ENCODE assay signal across 1 cellular context in genomic region chr22:41448189-41448808, GRCh38.
A peak's percentile ranks its signal among the peaks of the same experiment; 100 is the strongest.
TF ChIP-seq lines count a peak whose summit lies in the region.

No MANE protein-coding gene starts in this region.

TF ChIP-seq in HepG2, 621 proteins besides CTCF, POLR2A, EP300 and RAD21 (continued from another document and continues in another):
- 0 out of 2 replicates have a peak, but pooled peaks have one; percentile 2 for TF ChIP-seq PRMT3 (CRISPR knock-in tag; IDR thresholded peaks at IDR 0.05; ENCODE audit: borderline replicate concordance, low read depth)
- TF ChIP-seq ZBTB7B (CRISPR knock-in tag; IDR thresholded peaks at IDR 0.05): peak; percentile 60; the same call in 1 of the 2 replicates
- no peak for TF ChIP-seq ZNF597 (CRISPR knock-in tag; IDR thresholded peaks at IDR 0.05)
- peak; percentile 72; the same call in 1 of the 2 replicates for TF ChIP-seq NR2C2 (CRISPR knock-in tag; IDR thresholded peaks at IDR 0.05; ENCODE audit: borderline replicate concordance)
- TF ChIP-seq CREM (IDR thresholded peaks at IDR 0.05): peak; percentile 91
- TF ChIP-seq CREM (CRISPR knock-in tag; IDR thresholded peaks at IDR 0.05): no peak
- TF ChIP-seq ZNF350 (CRISPR knock-in tag; IDR thresholded peaks at IDR 0.05; ENCODE audit: borderline replicate concordance, low read depth): peak; percentile 71
- TF ChIP-seq MTF1 (CRISPR knock-in tag; IDR thresholded peaks at IDR 0.05): no peak
- no peak for TF ChIP-seq ZNF292 (CRISPR knock-in tag; IDR thresholded peaks at IDR 0.05; ENCODE audit: borderline replicate concordance, low read depth)
- TF ChIP-seq ARID5B (CRISPR knock-in tag; IDR thresholded peaks at IDR 0.05): peak; percentile 44; the same call in 1 of the 2 replicates
- no peak for TF ChIP-seq ZNF724P (CRISPR knock-in tag; IDR thresholded peaks at IDR 0.05; ENCODE audit: borderline replicate concordance)
- no peak for TF ChIP-seq ZNF780A (CRISPR knock-in tag; IDR thresholded peaks at IDR 0.05)
- no peak for TF ChIP-seq ZC3H13 (CRISPR knock-in tag; IDR thresholded peaks at IDR 0.05)
- peak; percentile 70; the same call in 1 of the 2 replicates for TF ChIP-seq HMGXB3 (CRISPR knock-in tag; IDR thresholded peaks at IDR 0.05; ENCODE audit: borderline replicate concordance)
- peak; percentile 81 for TF ChIP-seq HNF4A (CRISPR knock-in tag; IDR thresholded peaks at IDR 0.05)
- TF ChIP-seq TBP (CRISPR knock-in tag; IDR thresholded peaks at IDR 0.05): no peak
- TF ChIP-seq ZNF496 (CRISPR knock-in tag; IDR thresholded peaks at IDR 0.05; ENCODE audit: insufficient replicate concordance): no peak
- TF ChIP-seq SETDB1 (CRISPR knock-in tag; IDR thresholded peaks at IDR 0.05; ENCODE audit: borderline replicate concordance): no peak
- no peak for TF ChIP-seq JDP2 (CRISPR knock-in tag; IDR thresholded peaks at IDR 0.05; ENCODE audit: borderline replicate concordance)
- no peak for TF ChIP-seq USF2 (IDR thresholded peaks at IDR 0.05; ENCODE audit: low read depth, low read length)
- TF ChIP-seq USF2 (CRISPR knock-in tag; IDR thresholded peaks at IDR 0.05; ENCODE audit: borderline replicate concordance): no peak
- no peak for TF ChIP-seq ZNF781 (CRISPR knock-in tag; IDR thresholded peaks at IDR 0.05; ENCODE audit: borderline replicate concordance, not compliant biosample characterization)
- no peak for TF ChIP-seq NR2F6 (IDR thresholded peaks at IDR 0.05)
- peak; percentile 86 for TF ChIP-seq NR2F6 (CRISPR knock-in tag; IDR thresholded peaks at IDR 0.05)
- TF ChIP-seq ZHX1 (CRISPR knock-in tag; IDR thresholded peaks at IDR 0.05; ENCODE audit: low read depth): peak; percentile 86; the same call in 1 of the 2 replicates
- TF ChIP-seq ZBTB40 (IDR thresholded peaks at IDR 0.05): no peak
- TF ChIP-seq ZBTB40 (CRISPR knock-in tag; IDR thresholded peaks at IDR 0.05): no peak; the same call in 1 of the 2 replicates
- TF ChIP-seq RBAK (CRISPR knock-in tag; IDR thresholded peaks at IDR 0.05): no peak
- TF ChIP-seq NR3C1 (CRISPR knock-in tag; IDR thresholded peaks at IDR 0.05): no peak
- peak; percentile 27 for TF ChIP-seq ZEB1 (IDR thresholded peaks at IDR 0.05; ENCODE audit: insufficient replicate concordance, low read depth)
- TF ChIP-seq KAT7 (CRISPR knock-in tag; IDR thresholded peaks at IDR 0.05; ENCODE audit: borderline replicate concordance): no peak
- TF ChIP-seq BRD4 (CRISPR knock-in tag; IDR thresholded peaks at IDR 0.05): no peak
- no peak for TF ChIP-seq ZNF7 (CRISPR knock-in tag; IDR thresholded peaks at IDR 0.05)
